In the genomic region with DNA sequence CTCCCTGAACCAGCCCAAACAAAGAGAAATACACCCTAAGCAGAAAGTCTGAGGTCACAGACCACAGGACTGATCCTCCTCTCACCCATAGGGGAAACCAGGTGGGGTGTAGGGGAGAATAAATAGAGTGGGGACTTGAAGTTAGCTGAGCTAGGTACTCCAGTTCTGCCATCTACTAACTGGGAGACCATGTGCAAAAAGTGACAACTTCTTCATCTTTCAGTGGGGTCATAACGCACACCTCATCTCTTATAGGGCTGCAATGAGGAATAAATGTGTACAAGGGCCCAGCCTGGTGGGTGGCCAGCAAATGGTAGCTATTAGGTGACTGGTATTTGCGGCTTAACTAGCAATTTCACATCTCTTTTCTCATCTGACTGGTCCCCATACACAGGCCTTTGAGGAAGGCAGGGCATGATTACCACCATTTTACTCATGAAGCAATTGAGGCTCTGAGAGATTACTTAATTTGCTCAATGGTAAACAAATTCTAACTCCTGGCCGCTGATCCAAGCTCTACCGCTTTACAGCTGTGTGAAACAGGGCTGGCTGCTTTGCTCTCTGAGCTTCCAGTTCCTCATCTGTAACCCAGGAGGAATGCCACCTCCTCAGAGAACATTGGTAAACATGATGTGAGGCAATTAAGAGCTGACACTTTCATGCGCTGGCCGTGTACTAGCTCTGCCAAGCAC, we compare ENCODE assay signal across 9 cellular contexts. TPM values are rescaled to one million over a fixed set of nuclear protein-coding genes. Genes with fewer than 3 reads are reported as not detected.
DNase-seq lines count a peak whose midpoint lies in the region; ATAC-seq, FAIRE-seq and TF ChIP-seq lines count a peak whose summit lies in the region.
"Had no signal": no experiment of that assay in that cellular context is flagged by ENCODE, and none has a peak within 500 bp of the region (broad histone marks: within the 10 kb centered on the region; RNA-seq: fewer than 3 reads in every experiment).

No MANE protein-coding gene starts in this region.

- WGBS in mesendoderm (ENCODE audit: extremely low coverage, insufficient coverage, low lambda C conversion rate) = no CpG with 5 or more reads among the region's 6 CpGs

- H3K4me3 Mint-ChIP-seq in astrocyte (ENCODE audit: unreplicated experiment) = peak overlapping the region; percentile 17

- H4K8ac ChIP-seq in mesendoderm (ENCODE audit: low read depth, low read length) = no peak overlapping the region

- FAIRE-seq in astrocyte (lab: Jason Lieb, UNC) = no peak

- H3K27ac ChIP-seq in astrocyte (ENCODE audit: low read depth, low read length) (no peak overlapping the region), mucosa of rectum (ENCODE audit: low read depth in 2 of 2, low read length in 2 of 2) (peak overlapping the region; percentile 72 to 80), mesendoderm (ENCODE audit: low read depth, low read length) (no peak overlapping the region)

- no peak overlapping the region for H2AFZ ChIP-seq in astrocyte (ENCODE audit: low read depth, low read length)

- H3K56ac ChIP-seq in mesendoderm (ENCODE audit: low read length) = no peak overlapping the region

- no peaks in the 10 kb centered on the region for H3K36me3 ChIP-seq in astrocyte (ENCODE audit: insufficient read depth, low read length)
- H3K36me3 ChIP-seq in mucosa of rectum (ENCODE audit: control insufficient read depth in 2 of 2, insufficient read depth in 2 of 2, low read length in 2 of 2) = peaks cover 0 to 3% of the 10 kb centered on the region in 2 donors
- H3K36me3 ChIP-seq in mesendoderm (ENCODE audit: control insufficient read depth, insufficient read depth, low read length) = no peaks in the 10 kb centered on the region

- H3K9ac ChIP-seq in astrocyte (ENCODE audit: low read length) (no peak overlapping the region), mucosa of rectum (ENCODE audit: low read depth in 1 of 2, low read length in 2 of 2) (peak overlapping the region; percentile 0 to 57), mesendoderm (ENCODE audit: low read length) (no peak overlapping the region)

- no peak overlapping the region for H3K4ac ChIP-seq in mesendoderm (ENCODE audit: low read depth, low read length)

- H3K79me1 ChIP-seq in mesendoderm (ENCODE audit: low read length) = no peaks in the 10 kb centered on the region

- H2BK120ac ChIP-seq in mesendoderm (ENCODE audit: low read depth, low read length) = no peak overlapping the region

- H4K20me1 ChIP-seq in astrocyte (ENCODE audit: insufficient read depth, low read length) = peaks cover 97% of the 10 kb centered on the region

- H4K5ac ChIP-seq in mesendoderm (ENCODE audit: low read length) = no peak overlapping the region

- ATAC-seq in HG03045 (IDR thresholded peaks at IDR 0.05; ENCODE audit: unreplicated experiment) = no peak

- H3K4me1 ChIP-seq in astrocyte (ENCODE audit: insufficient read depth, low read length) (peaks cover 49% of the 10 kb centered on the region), mucosa of rectum (ENCODE audit: control insufficient read depth in 2 of 2, insufficient read depth in 2 of 2, low read length in 2 of 2) (peaks cover 77 to 81% of the 10 kb centered on the region in 2 donors), mesendoderm (ENCODE audit: control insufficient read depth, low read depth, low read length) (peaks cover 3% of the 10 kb centered on the region)

- no peak overlapping the region for H2AK5ac ChIP-seq in mesendoderm (ENCODE audit: low read length)

- no peaks in the 10 kb centered on the region for H3K9me3 ChIP-seq in astrocyte (ENCODE audit: insufficient read depth, low read depth, low read length)
- no peaks in the 10 kb centered on the region for H3K9me3 ChIP-seq in mucosa of rectum (ENCODE audit: control insufficient read depth in 2 of 2, low read length in 2 of 2)

- H2BK15ac ChIP-seq in mesendoderm (replicated peaks; ENCODE audit: low read depth) = no peak overlapping the region

- H3K27me3 ChIP-seq in astrocyte (ENCODE audit: insufficient read depth, low read length) (no peaks in the 10 kb centered on the region), mucosa of rectum (ENCODE audit: control insufficient read depth in 2 of 2, insufficient read depth in 2 of 2, low read length in 2 of 2) (no peaks in the 10 kb centered on the region), mesendoderm (ENCODE audit: insufficient read depth, low read length, poor library complexity) (no peaks in the 10 kb centered on the region)

- H3K4me2 ChIP-seq in astrocyte (ENCODE audit: low read length) (no peak overlapping the region), mesendoderm (ENCODE audit: low read length) (no peak overlapping the region)

- no peak overlapping the region for H2BK5ac ChIP-seq in mesendoderm (ENCODE audit: low read length)

- H3K23ac ChIP-seq in mesendoderm (ENCODE audit: low read length) = no peak overlapping the region

- no peak overlapping the region for H3K18ac ChIP-seq in mesendoderm (ENCODE audit: low read length)

- peaks cover 8% of the 10 kb centered on the region for H3K36me3 Mint-ChIP-seq in astrocyte (ENCODE audit: low read depth, unreplicated experiment)

- no peak overlapping the region for H3K27ac Mint-ChIP-seq in astrocyte (ENCODE audit: unreplicated experiment)

- TF ChIP-seq CTCF in GM12864 (IDR thresholded peaks at IDR 0.05; ENCODE audit: low read depth, low read length, missing control alignments) = peak; percentile 18
- TF ChIP-seq CTCF in astrocyte (IDR thresholded peaks at IDR 0.05; ENCODE audit: insufficient read depth, low read depth, low read length) = no peak

- no peaks in the 10 kb centered on the region for H3K27me3 Mint-ChIP-seq in astrocyte (ENCODE audit: low read depth, unreplicated experiment)

- no peak for DNase-seq in GM12864 (ENCODE audit: low read depth)
- peak; percentile 40 for DNase-seq in HT-29 (ENCODE audit: low spot score)
- peak; percentile 57 for DNase-seq in astrocyte (ENCODE audit: low read depth)
- no peak for DNase-seq in stimulated activated CD4-positive, alpha-beta T cell treated with anti-CD3 and anti-CD28 coated beads, Interleukin-12 subunit alpha, Interleukin-12 subunit beta, amount 100 ng/mL, for 4 hours
- DNase-seq in mesendoderm = no peak
- DNase-seq in effector CD8-positive, alpha-beta T cell (lab: John Stamatoyannopoulos, UW) = no peak

- H3K9me3 Mint-ChIP-seq in astrocyte (ENCODE audit: unreplicated experiment) = peaks cover 2% of the 10 kb centered on the region

- peaks cover 62% of the 10 kb centered on the region for H3K4me1 Mint-ChIP-seq in astrocyte (ENCODE audit: low read depth, unreplicated experiment)

- H3K79me2 ChIP-seq in astrocyte (ENCODE audit: insufficient read depth, low read length) (peaks cover 94% of the 10 kb centered on the region), mesendoderm (ENCODE audit: control insufficient read depth, insufficient read depth, low read length) (no peaks in the 10 kb centered on the region)

- H3K4me3 ChIP-seq in GM12864 (ENCODE audit: low read depth, low read length) (no peak overlapping the region), astrocyte (ENCODE audit: insufficient read depth, low read depth, low read length) (no peak overlapping the region), mucosa of rectum (ENCODE audit: low read length in 2 of 2) (peak overlapping the region in 1 of 2 donors; percentile 14), mesendoderm (ENCODE audit: low read length) (no peak overlapping the region)

RNA-seq across cellular contexts. Expression of gene TBC1D10A, which starts 16.6 kb away (rescaled TPM):
- 17.2 and 17.4 TPM in 2 replicates for total RNA-seq in HT-29 (2014; rRNA removed; shearing (Covaris generic))
- total RNA-seq in astrocyte = 32.7 and 33.3 TPM in 2 replicates
- 2.7 TPM for polyA plus RNA-seq in mesendoderm (2013, experiment 1 of 2)
- 2.6 TPM for polyA plus RNA-seq in mesendoderm (2013, experiment 2 of 2)

RNA-seq across cellular contexts. Expression of gene CASTOR1, which starts 20.8 kb away (rescaled TPM):
- total RNA-seq in HT-29 (2014; rRNA removed; shearing (Covaris generic)) = 1.5 and 2.0 TPM in 2 replicates
- total RNA-seq in astrocyte = 15.2 and 16.2 TPM in 2 replicates
- polyA plus RNA-seq in mesendoderm (2013, experiment 1 of 2) = 3.3 TPM
- polyA plus RNA-seq in mesendoderm (2013, experiment 2 of 2) = 3.4 TPM

RNA-seq across cellular contexts. Expression of gene OSM, which starts 43.5 kb away (rescaled TPM):
- total RNA-seq in HT-29 (2014; rRNA removed; shearing (Covaris generic)) = not detected in 2 replicates
- total RNA-seq in astrocyte = not detected in 2 replicates
- polyA plus RNA-seq in mesendoderm (2013, experiment 1 of 2) = not detected
- not detected for polyA plus RNA-seq in mesendoderm (2013, experiment 2 of 2)
- total RNA-seq: M059J had no signal

RNA-seq across cellular contexts. Expression of gene SF3A1, which starts 46.6 kb away (rescaled TPM):
- 42.3 and 50.8 TPM in 2 replicates for total RNA-seq in HT-29 (2014; rRNA removed; shearing (Covaris generic))
- 134 and 139 TPM in 2 replicates for total RNA-seq in astrocyte
- polyA plus RNA-seq in mesendoderm (2013, experiment 1 of 2) = 264 TPM
- polyA plus RNA-seq in mesendoderm (2013, experiment 2 of 2) = 276 TPM

RNA-seq across cellular contexts. Expression of gene CCDC157, which starts 46.7 kb away (rescaled TPM):
- 3.6 and 5.5 TPM in 2 replicates for total RNA-seq in HT-29 (2014; rRNA removed; shearing (Covaris generic))
- total RNA-seq in astrocyte = 2.9 and 3.2 TPM in 2 replicates
- 2.6 TPM for polyA plus RNA-seq in mesendoderm (2013, experiment 1 of 2)
- 2.6 TPM for polyA plus RNA-seq in mesendoderm (2013, experiment 2 of 2)

Comparison
In these comparisons a context has a peak if more than half of its experiments do, and no peak if none do; other contexts are left out.
1. DNase-seq: peak in HT-29 (single experiment) and astrocyte (single experiment); none in GM12864 (single experiment), stimulated activated CD4-positive, alpha-beta T cell treated with anti-CD3 and anti-CD28 coated beads, Interleukin-12 subunit alpha, Interleukin-12 subunit beta, amount 100 ng/mL, for 4 hours (single experiment), mesendoderm (single experiment) and effector CD8-positive, alpha-beta T cell (single experiment).
2. H3K27ac ChIP-seq: peak in mucosa of rectum (2 of 2); none in astrocyte (single experiment) and mesendoderm (single experiment).
3. H3K9ac ChIP-seq: peak in mucosa of rectum (2 of 2); none in astrocyte (single experiment) and mesendoderm (single experiment).